In genomic region chr19:16536130-16536529, GRCh38 we compare ENCODE assay signal across 21 cellular contexts. TPM values are rescaled to one million over a fixed set of nuclear protein-coding genes. Genes with fewer than 3 reads are reported as not detected.
A peak's percentile ranks its signal among the peaks of the same experiment; 100 is the strongest.
DNase-seq lines count a peak whose midpoint lies in the region; ATAC-seq and TF ChIP-seq lines count a peak whose summit lies in the region.
"Had no signal": no experiment of that assay in that cellular context is flagged by ENCODE, and none has a peak within 500 bp of the region (broad histone marks: within the 10 kb centered on the region; RNA-seq: fewer than 3 reads in every experiment).

No MANE protein-coding gene starts in this region.

- H3K4me1 Mint-ChIP-seq in CD8-positive, alpha-beta T cell (ENCODE audit: low read depth) = peaks cover 32% of the 10 kb centered on the region
- H3K4me1 Mint-ChIP-seq in T-helper 17 cell = peaks cover 26% of the 10 kb centered on the region
- H3K4me1 Mint-ChIP-seq in memory B cell = peaks cover 28% of the 10 kb centered on the region
- peaks cover 34% of the 10 kb centered on the region for H3K4me1 Mint-ChIP-seq in activated naive CD4-positive, alpha-beta T cell treated with anti-CD3 and anti-CD28 coated beads for 36 hours (ENCODE audit: low read depth)

- POLR2A ChIA-PET in CD8-positive, alpha-beta T cell (lab: Charles Lee) = no interaction called here
- POLR2A ChIA-PET in GM10248 (lab: Yijun Ruan, JAX) = no interaction called here

- no peaks in the 10 kb centered on the region for H3K9me3 ChIP-seq in CD8-positive, alpha-beta T cell (ENCODE audit: low read length)
- no peaks in the 10 kb centered on the region for H3K9me3 ChIP-seq in T-helper 17 cell (ENCODE audit: control insufficient read depth, low read length, poor library complexity, severe bottlenecking)
- H3K9me3 ChIP-seq: Caco-2, Peyer's patch, SJCRH30 had no signal

- no peak for ATAC-seq in CD8-positive, alpha-beta T cell
- ATAC-seq in T-helper 17 cell (no peak), memory B cell (ENCODE audit: low read depth) (no peak)

- no peaks in the 10 kb centered on the region for H3K27me3 ChIP-seq in CD8-positive, alpha-beta T cell (ENCODE audit: insufficient read depth, low read length)
- H3K27me3 ChIP-seq: Peyer's patch, SJCRH30 had no signal

- H3K4me3 Mint-ChIP-seq in CD8-positive, alpha-beta T cell = no peak overlapping the region
- H3K4me3 Mint-ChIP-seq in T-helper 17 cell (no peak overlapping the region), memory B cell (no peak overlapping the region)
- no peak overlapping the region for H3K4me3 Mint-ChIP-seq in activated naive CD4-positive, alpha-beta T cell treated with anti-CD3 and anti-CD28 coated beads for 36 hours
- H3K4me3 Mint-ChIP-seq: CD4-positive, CD25-positive, alpha-beta regulatory T cell had no signal

- H3K4me1 ChIP-seq in CD8-positive, alpha-beta T cell (ENCODE audit: insufficient read depth, low read length) = peaks cover 31% of the 10 kb centered on the region
- H3K4me1 ChIP-seq: SJCRH30 had no signal

- intact Hi-C loops in CD8-positive, alpha-beta T cell (cut with DNase I, micrococcal nuclease) = no loop called here
- intact Hi-C loops in activated naive CD4-positive, alpha-beta T cell treated with anti-CD3 and anti-CD28 coated beads for 36 hours (cut with micrococcal nuclease) = no loop called here

- peak; percentile 70 for DNase-seq in 8988T
- DNase-seq in CD8-positive, alpha-beta T cell = no peak
- no peak for DNase-seq in T-helper 17 cell
- no peak for DNase-seq in memory B cell (ENCODE audit: low spot score in 2 of 2)
- no peak for DNase-seq in NCI-H526 (lab: John Stamatoyannopoulos, UW)
- DNase-seq in stimulated activated CD4-positive, alpha-beta T cell treated with anti-CD3 and anti-CD28 coated beads, Interleukin-4, amount 100 ng/mL, for 4 hours = no peak
- no peak for DNase-seq in activated naive CD4-positive, alpha-beta T cell treated with anti-CD3 and anti-CD28 coated beads for 36 hours
- no peak for DNase-seq in GM10248 (ENCODE audit: extremely low spot score)
- DNase-seq: Caco-2; CD4-positive, CD25-positive, alpha-beta regulatory T cell; DND-41; Kasumi-1; NCI-H1417; NCI-H187; NCI-H510A; NCI-H774; NK-92 treated with Interleukin-12 subunit alpha and Interleukin-12 subunit beta, amount 100 ng/mL, for 24 hours; Peyer's patch; SJCRH30 had no signal

- H3K27ac ChIP-seq in CD8-positive, alpha-beta T cell (ENCODE audit: low read depth, low read length) = no peak overlapping the region
- H3K27ac ChIP-seq: Peyer's patch, SJCRH30 had no signal

- H3K27ac Mint-ChIP-seq in CD8-positive, alpha-beta T cell = peak overlapping the region; percentile 18
- H3K27ac Mint-ChIP-seq in T-helper 17 cell = peak overlapping the region; percentile 67
- peak overlapping the region; percentile 63 for H3K27ac Mint-ChIP-seq in memory B cell
- no peak overlapping the region for H3K27ac Mint-ChIP-seq in activated naive CD4-positive, alpha-beta T cell treated with anti-CD3 and anti-CD28 coated beads for 36 hours
- H3K27ac Mint-ChIP-seq: CD4-positive, CD25-positive, alpha-beta regulatory T cell had no signal

- H3K36me3 Mint-ChIP-seq in CD8-positive, alpha-beta T cell = peaks cover 77% of the 10 kb centered on the region
- H3K36me3 Mint-ChIP-seq in T-helper 17 cell (ENCODE audit: low read depth) (peaks cover 5% of the 10 kb centered on the region), memory B cell (peaks cover 42% of the 10 kb centered on the region)
- peaks cover 45% of the 10 kb centered on the region for H3K36me3 Mint-ChIP-seq in activated naive CD4-positive, alpha-beta T cell treated with anti-CD3 and anti-CD28 coated beads for 36 hours (ENCODE audit: low read depth)

- H3K9me3 Mint-ChIP-seq in CD8-positive, alpha-beta T cell = no peaks in the 10 kb centered on the region
- H3K9me3 Mint-ChIP-seq in memory B cell = no peaks in the 10 kb centered on the region
- H3K9me3 Mint-ChIP-seq in activated naive CD4-positive, alpha-beta T cell treated with anti-CD3 and anti-CD28 coated beads for 36 hours = no peaks in the 10 kb centered on the region
- H3K9me3 Mint-ChIP-seq: CD4-positive, CD25-positive, alpha-beta regulatory T cell had no signal

- H3K27me3 Mint-ChIP-seq in CD8-positive, alpha-beta T cell (ENCODE audit: low read depth) = no peaks in the 10 kb centered on the region
- H3K27me3 Mint-ChIP-seq in T-helper 17 cell (no peaks in the 10 kb centered on the region), memory B cell (no peaks in the 10 kb centered on the region)
- no peaks in the 10 kb centered on the region for H3K27me3 Mint-ChIP-seq in activated naive CD4-positive, alpha-beta T cell treated with anti-CD3 and anti-CD28 coated beads for 36 hours (ENCODE audit: low read depth)
- H3K27me3 Mint-ChIP-seq: CD4-positive, CD25-positive, alpha-beta regulatory T cell had no signal

- peaks cover 31% of the 10 kb centered on the region for H3K36me3 ChIP-seq in CD8-positive, alpha-beta T cell (ENCODE audit: insufficient read depth, low read length)

- CTCF ChIA-PET in CD8-positive, alpha-beta T cell (lab: Charles Lee) = no interaction called here
- CTCF ChIA-PET in activated naive CD4-positive, alpha-beta T cell treated with anti-CD3 and anti-CD28 coated beads for 36 hours (lab: Charles Lee) = interaction anchor here (1.2 kb wide), 1 partner anchor 91 kb away, joined by 3 read pairs; no protein-coding TSS in a partner anchor
- CTCF ChIA-PET in GM10248 (lab: Yijun Ruan, JAX) = interaction anchor here (1.4 kb wide), 1 partner anchor 9 kb away, joined by 4 read pairs; no protein-coding TSS in a partner anchor

- no peak overlapping the region for H3K4me3 ChIP-seq in CD8-positive, alpha-beta T cell (ENCODE audit: low read depth, low read length)
- H3K4me3 ChIP-seq: Peyer's patch, SJCRH30 had no signal

- no peak for TF ChIP-seq CTCF in CD8-positive, alpha-beta T cell (IDR thresholded peaks at IDR 0.05)
- TF ChIP-seq CTCF in GM10248 (IDR thresholded peaks at IDR 0.05; ENCODE audit: control extremely low read depth, extremely low read depth, low read depth, missing control alignments) = no peak

RNA-seq across cellular contexts. Expression of gene CHERP, which starts 6.1 kb away (rescaled TPM):
- 10 to 100 TPM; 68.7 to 68.9 TPM for total RNA-seq in CD8-positive, alpha-beta T cell
- 10 to 100 TPM; 50.1 to 63.7 TPM for total RNA-seq in T-helper 17 cell
- 10 to 100 TPM; 54.4 to 54.7 TPM for total RNA-seq in activated naive CD4-positive, alpha-beta T cell treated with anti-CD3 and anti-CD28 coated beads for 36 hours

RNA-seq across cellular contexts. Expression of gene SLC35E1, which starts 36.1 kb away (rescaled TPM):
- 10 to 100 TPM; 92.3 to 95.4 TPM for total RNA-seq in CD8-positive, alpha-beta T cell
- 10 to 100 TPM; 68.1 to 75.9 TPM for total RNA-seq in T-helper 17 cell
- 10 to 100 TPM; 21.7 to 22.1 TPM for total RNA-seq in activated naive CD4-positive, alpha-beta T cell treated with anti-CD3 and anti-CD28 coated beads for 36 hours

RNA-seq across cellular contexts. Expression of gene C19orf44, which starts 39.9 kb away (rescaled TPM):
- under 1 TPM; 0.52 to 0.61 TPM for total RNA-seq in CD8-positive, alpha-beta T cell
- 1 to 10 TPM; 1.3 to 2.1 TPM for total RNA-seq in T-helper 17 cell
- 1 to 10 TPM; 2.1 to 2.6 TPM for total RNA-seq in activated naive CD4-positive, alpha-beta T cell treated with anti-CD3 and anti-CD28 coated beads for 36 hours

RNA-seq across cellular contexts. Expression of gene CALR3, which starts 40.2 kb away (rescaled TPM):
- not detected for total RNA-seq in CD8-positive, alpha-beta T cell
- total RNA-seq in T-helper 17 cell = not detected
- not detected for total RNA-seq in activated naive CD4-positive, alpha-beta T cell treated with anti-CD3 and anti-CD28 coated beads for 36 hours
- total RNA-seq: A673; Caco-2; CD4-positive, CD25-positive, alpha-beta regulatory T cell; MCF 10A; Peyer's patch; SJCRH30 had no signal
